In the genomic region with DNA sequence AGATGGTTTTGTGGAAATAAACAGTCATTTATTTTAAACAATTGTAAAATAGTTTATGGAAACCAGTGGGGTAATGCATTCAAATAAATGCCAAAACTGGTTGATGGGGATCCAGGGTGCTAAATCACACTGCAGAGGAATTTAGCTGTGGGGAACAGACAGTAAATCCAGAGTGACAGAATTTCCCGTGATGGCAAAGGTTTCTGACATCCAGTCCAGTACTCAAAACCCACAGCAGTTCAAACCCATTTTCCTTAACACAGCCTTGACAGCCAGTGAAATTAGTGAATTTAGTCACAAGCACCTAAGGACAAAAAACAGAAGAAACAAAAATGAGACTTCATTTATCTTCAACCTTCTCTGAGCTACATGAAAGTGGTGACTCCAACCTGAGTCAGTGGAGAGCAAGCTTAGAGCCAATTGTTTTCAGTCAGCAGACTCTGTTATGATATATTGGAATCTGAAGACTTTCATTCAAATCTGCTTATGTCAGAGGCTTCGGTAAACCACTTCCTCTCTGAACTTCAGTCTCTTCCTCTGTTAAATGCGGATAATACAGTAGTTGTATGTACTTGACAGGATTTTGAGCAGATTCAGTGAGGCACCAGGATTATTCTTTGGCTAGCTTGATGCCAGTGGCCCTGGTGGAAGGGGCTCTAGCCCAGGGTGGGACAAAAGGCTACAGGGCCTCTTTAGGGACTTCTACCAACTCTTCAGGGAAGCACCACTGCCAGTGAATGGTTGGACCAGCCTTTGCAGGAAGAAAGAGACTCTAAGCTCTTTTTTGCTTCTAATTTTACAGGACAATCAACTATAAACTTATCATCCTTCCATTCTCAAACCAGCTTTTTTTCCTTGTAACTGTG, we compare ENCODE assay signal across 8 cellular contexts.
A peak's percentile ranks its signal among the peaks of the same experiment; 100 is the strongest.
DNase-seq lines count a peak whose midpoint lies in the region; ATAC-seq lines count a peak whose summit lies in the region.

No MANE protein-coding gene starts in this region.

- H3K9me3 ChIP-seq in CD8-positive, alpha-beta memory T cell (ENCODE audit: low read length): no peaks in the 10 kb centered on the region
- no peaks in the 10 kb centered on the region for H3K9me3 ChIP-seq in MG63

- H3K36me3 Mint-ChIP-seq in CD8-positive, alpha-beta memory T cell: peaks cover 0 to 27% (median 16%) of the 10 kb centered on the region in 3 donors
- peaks cover 0 to 21% of the 10 kb centered on the region in 2 donors for H3K36me3 Mint-ChIP-seq in activated naive CD4-positive, alpha-beta T cell treated with anti-CD3 and anti-CD28 coated beads, Interleukin-2, amount 50 U/mL, for 72 hours

- H3K27me3 Mint-ChIP-seq in CD8-positive, alpha-beta memory T cell: no peaks in the 10 kb centered on the region

- no peaks in the 10 kb centered on the region for H3K9me3 Mint-ChIP-seq in CD8-positive, alpha-beta memory T cell
- peaks cover 0 to 6% of the 10 kb centered on the region in 2 donors for H3K9me3 Mint-ChIP-seq in activated naive CD4-positive, alpha-beta T cell treated with anti-CD3 and anti-CD28 coated beads, Interleukin-2, amount 50 U/mL, for 72 hours

- no peaks in the 10 kb centered on the region for H3K36me3 ChIP-seq in CD8-positive, alpha-beta memory T cell (ENCODE audit: insufficient read depth, low read length)
- peaks cover 3% of the 10 kb centered on the region; the same call in 1 of the 2 replicates for H3K36me3 ChIP-seq in MG63

- peaks cover 22% of the 10 kb centered on the region for H3K4me1 ChIP-seq in CD8-positive, alpha-beta memory T cell (ENCODE audit: insufficient read depth, low read length)

- H3K4me3 Mint-ChIP-seq in CD8-positive, alpha-beta memory T cell: peak overlapping the region in 4 of 7 donors; percentile 4 to 48 (median 40)

- peak overlapping the region; percentile 4 to 86 (median 69) for H3K27ac Mint-ChIP-seq in CD8-positive, alpha-beta memory T cell
- H3K27ac Mint-ChIP-seq in activated naive CD4-positive, alpha-beta T cell treated with anti-CD3 and anti-CD28 coated beads, Interleukin-2, amount 50 U/mL, for 72 hours: peak overlapping the region; percentile 70 to 83

- peak; percentile 97 for ATAC-seq in activated naive CD4-positive, alpha-beta T cell treated with anti-CD3 and anti-CD28 coated beads, Interleukin-2, amount 50 U/mL, for 72 hours
- ATAC-seq in GM18502 (IDR thresholded peaks at IDR 0.05; ENCODE audit: poor library complexity, unreplicated experiment) (no peak), GM19452 (IDR thresholded peaks at IDR 0.05; ENCODE audit: unreplicated experiment) (no peak)

- peaks cover 26 to 47% (median 42%) of the 10 kb centered on the region in 3 donors for H3K4me1 Mint-ChIP-seq in CD8-positive, alpha-beta memory T cell

- POLR2A ChIA-PET in CD8-positive, alpha-beta memory T cell (lab: Charles Lee): no interaction called here

- no peak overlapping the region for H3K4me3 ChIP-seq in CD8-positive, alpha-beta memory T cell (ENCODE audit: low read length)
- H3K4me3 ChIP-seq in MG63: no peak overlapping the region

- H3K27me3 ChIP-seq in CD8-positive, alpha-beta memory T cell (ENCODE audit: insufficient read depth, low read length, poor library complexity, severe bottlenecking): no peaks in the 10 kb centered on the region
- no peaks in the 10 kb centered on the region for H3K27me3 ChIP-seq in MG63

- CTCF ChIA-PET in CD8-positive, alpha-beta memory T cell (lab: Charles Lee): no interaction called here

- peak in 2 of 5 donors; percentile 25 to 58 for DNase-seq in CD8-positive, alpha-beta memory T cell
- DNase-seq in MG63: peak; percentile 76
- peak in 1 of 2 donors; percentile 38 for DNase-seq in activated naive CD4-positive, alpha-beta T cell treated with anti-CD3 and anti-CD28 coated beads, Interleukin-2, amount 50 U/mL, for 72 hours (ENCODE audit: low spot score in 2 of 2)
- DNase-seq in lung microvascular endothelial cell (ENCODE audit: low read depth in 2 of 2): peak; percentile 20 to 96
- DNase-seq in NCI-H774 (lab: John Stamatoyannopoulos, UW): no peak
- no peak for DNase-seq in GDM1 (lab: John Stamatoyannopoulos, UW)

- no peak overlapping the region for H3K27ac ChIP-seq in CD8-positive, alpha-beta memory T cell (ENCODE audit: low read depth, low read length)

Comparison
In these comparisons a context has a peak if more than half of its experiments do, and no peak if none do; other contexts are left out.
1. DNase-seq: peak in MG63 (single experiment) and lung microvascular endothelial cell (2 of 2); none in NCI-H774 (single experiment) and GDM1 (single experiment).
2. ATAC-seq: peak in activated naive CD4-positive, alpha-beta T cell treated with anti-CD3 and anti-CD28 coated beads, Interleukin-2, amount 50 U/mL, for 72 hours (2 of 2); none in GM18502 (single experiment) and GM19452 (single experiment).